In the genomic region with DNA sequence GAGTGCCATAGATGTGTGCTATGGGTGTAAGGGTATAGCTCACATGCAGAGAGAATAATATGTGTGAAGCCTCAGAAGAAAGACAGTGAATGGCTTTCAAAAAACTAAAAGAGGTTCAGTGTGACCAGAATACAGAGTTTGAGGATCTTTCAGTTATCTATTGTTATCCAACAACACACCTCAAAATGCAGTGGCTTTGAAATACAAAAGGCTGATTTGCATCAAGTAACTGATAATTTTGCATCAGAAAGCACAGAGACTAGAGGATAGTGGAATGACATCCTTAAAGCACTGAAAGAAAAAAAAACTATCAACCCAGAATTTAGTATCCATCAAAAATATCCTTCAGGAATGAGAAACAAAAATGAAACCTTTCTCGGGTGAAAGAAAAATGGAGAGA, we compare ENCODE assay signal across 19 cellular contexts.
DNase-seq lines count a peak whose midpoint lies in the region; ATAC-seq, FAIRE-seq and TF ChIP-seq lines count a peak whose summit lies in the region.
"Had no signal": no experiment of that assay in that cellular context is flagged by ENCODE, and none has a peak within 500 bp of the region (broad histone marks: within the 10 kb centered on the region; RNA-seq: fewer than 3 reads in every experiment).

No MANE protein-coding gene starts in this region.

- no peak overlapping the region for H3K18ac ChIP-seq in H1 (ENCODE audit: extremely low read depth, low read length)

- H3K9ac ChIP-seq in ES-I3 (ENCODE audit: low read depth, low read length) (peak overlapping the region; percentile 7; the same call in 1 of the 2 replicates), HUES6 (ENCODE audit: low read length) (no peak overlapping the region), H1 (replicated peaks in 1 of 4; ENCODE audit: extremely low read depth in 1 of 4, low read depth in 3 of 4, low read length in 3 of 4) (no peak overlapping the region; a peak in 1 of 7 replicates), iPS-18a (ENCODE audit: low read length) (no peak overlapping the region)
- H3K9ac ChIP-seq: KMS-11 had no signal

- H3K4ac ChIP-seq in H1 (replicated peaks; ENCODE audit: insufficient read length, low read depth, low read length) = no peak overlapping the region

- H3K23me2 ChIP-seq in H1 (ENCODE audit: low read depth, low read length) = no peaks in the 10 kb centered on the region; the same call in 1 of the 2 replicates

- POLR2A ChIA-PET in H1 (lab: Charles Lee; ENCODE audit: partially characterized antibody) = interaction anchor here (0.7 kb wide), 1 partner anchor 96 kb away, joined by 3 read pairs; no protein-coding TSS in a partner anchor

- H3K14ac ChIP-seq in H1 (ENCODE audit: insufficient read length) = no peak overlapping the region

- H2BK20ac ChIP-seq in H1 (ENCODE audit: low read length) = no peak overlapping the region

- H3K9me3 ChIP-seq in ES-I3 (ENCODE audit: control insufficient read depth, insufficient read depth, low read length) (no peaks in the 10 kb centered on the region), HUES6 (ENCODE audit: control insufficient read depth, insufficient read depth, low read depth, low read length) (peaks cover 6% of the 10 kb centered on the region; the same call in 1 of the 2 replicates), H1 (ENCODE audit: insufficient read depth in 2 of 2, low read depth in 1 of 2, low read length in 1 of 2) (no peaks in the 10 kb centered on the region), iPS-18a (ENCODE audit: control insufficient read depth, low read depth, low read length) (no peaks in the 10 kb centered on the region)
- H3K9me3 ChIP-seq: A549 had no signal

- H2BK15ac ChIP-seq in H1 (ENCODE audit: low read length) = no peak overlapping the region

- H3K56ac ChIP-seq in H1 (replicated peaks; ENCODE audit: insufficient read length, low read depth, low read length) = no peak overlapping the region

- no peak for TF ChIP-seq POLR2A in H1 (IDR thresholded peaks at IDR 0.05; ENCODE audit: control extremely low read depth in 1 of 2, low read depth in 2 of 2, low read length in 2 of 2)

- H4K91ac ChIP-seq in H1 (replicated peaks; ENCODE audit: insufficient read length, low read length) = no peak overlapping the region

- CTCF ChIA-PET in H1 (lab: Charles Lee; ENCODE audit: partially characterized antibody) = interaction anchor here (0.7 to 1.3 kb wide), 2 partner anchors 16 to 723 kb away, joined by 3 read pairs; no protein-coding TSS in a partner anchor

- H3K4me1 ChIP-seq in ES-I3 (ENCODE audit: insufficient read depth, low read length) (peaks cover 14% of the 10 kb centered on the region), HUES6 (ENCODE audit: control insufficient read depth, insufficient read depth, low read length) (peaks cover 16% of the 10 kb centered on the region), H1 (replicated peaks in 1 of 4; ENCODE audit: control insufficient read depth in 3 of 4, insufficient read depth in 4 of 4, low read length in 3 of 4) (peaks cover 0 to 10% (median 7%) of the 10 kb centered on the region in 4 experiments; a peak in 4 of 7 replicates), iPS-18a (ENCODE audit: control insufficient read depth, low read depth, low read length) (peaks cover 19% of the 10 kb centered on the region)
- H3K4me1 ChIP-seq: A549 had no signal

- no peaks in the 10 kb centered on the region for H3K36me3 ChIP-seq in ES-I3 (ENCODE audit: insufficient read depth, low read length)
- H3K36me3 ChIP-seq in HUES6 (ENCODE audit: control insufficient read depth, insufficient read depth, low read length) = no peaks in the 10 kb centered on the region
- no peaks in the 10 kb centered on the region for H3K36me3 ChIP-seq in H1 (ENCODE audit: control insufficient read depth in 2 of 4, insufficient read depth in 4 of 4, low read length in 3 of 4)
- no peaks in the 10 kb centered on the region for H3K36me3 ChIP-seq in iPS-18a (ENCODE audit: control insufficient read depth, low read depth, low read length)

- H2BK5ac ChIP-seq in H1 (ENCODE audit: low read depth, low read length) = peak overlapping the region; percentile 11; the same call in 1 of the 2 replicates

- peak overlapping the region; percentile 70 for H3K27ac ChIP-seq in HUES6 (ENCODE audit: low read depth, low read length)
- no peak overlapping the region for H3K27ac ChIP-seq in H1 (ENCODE audit: low read depth, low read length)
- no peak overlapping the region for H3K27ac ChIP-seq in iPS-18a (ENCODE audit: low read length)
- H3K27ac ChIP-seq: 22Rv1, A549, C4-2B, HL-60, KMS-11 had no signal

- peak overlapping the region; percentile 16 for H3K4me3 ChIP-seq in HUES6 (ENCODE audit: low read depth, low read length)
- H3K4me3 ChIP-seq in H1 (ENCODE audit: extremely low read depth in 1 of 4, insufficient read depth in 2 of 4, low read depth in 3 of 4, low read length in 4 of 4) = peak overlapping the region in 1 of 4 experiments; percentile 33; a peak in 1 of 8 replicates
- H3K4me3 ChIP-seq in iPS-18a (ENCODE audit: low read length) = peak overlapping the region; percentile 3
- H3K4me3 ChIP-seq: A549 had no signal

- H3K79me1 ChIP-seq in H1 (ENCODE audit: low read depth, low read length) = no peaks in the 10 kb centered on the region

- H3K79me2 ChIP-seq in H1 (ENCODE audit: control insufficient read depth in 1 of 2, insufficient read depth in 2 of 2, low read length in 2 of 2) = no peaks in the 10 kb centered on the region

- H2AK5ac ChIP-seq in H1 (ENCODE audit: low read depth, low read length) = no peak overlapping the region

- FAIRE-seq in H1 (lab: Jason Lieb, UNC) = no peak
- FAIRE-seq: A549 had no signal

- TF ChIP-seq RAD21 in H1 (IDR thresholded peaks at IDR 0.05 in 1 of 2, conservative IDR thresholded peaks at IDR 0.05 in 1 of 2; ENCODE audit: low read depth in 2 of 2, low read length in 2 of 2) = no peak

- H3K27me3 ChIP-seq in HUES6 (ENCODE audit: control insufficient read depth, insufficient read depth, low read length) (no peaks in the 10 kb centered on the region), H1 (replicated peaks in 1 of 4; ENCODE audit: control insufficient read depth in 3 of 4, extremely low read depth in 1 of 4, insufficient read depth in 3 of 4, low read length in 3 of 4) (no peaks in the 10 kb centered on the region), iPS-18a (ENCODE audit: control insufficient read depth, insufficient read depth, low read length) (no peaks in the 10 kb centered on the region)

- no peak overlapping the region for H2AFZ ChIP-seq in H1 (ENCODE audit: low read length)

- no peak for TF ChIP-seq CTCF in H1 (IDR thresholded peaks at IDR 0.05; ENCODE audit: control extremely low read depth in 1 of 3, insufficient read depth in 1 of 3, low read depth in 1 of 3, low read length in 3 of 3)

- no peak overlapping the region for H4K8ac ChIP-seq in H1 (ENCODE audit: extremely low read depth, insufficient read depth, low read length)

- no peak for TF ChIP-seq EP300 in H1 (IDR thresholded peaks at IDR 0.05; ENCODE audit: borderline replicate concordance in 1 of 2, low read depth in 2 of 2, low read length in 2 of 2)

- H3K23ac ChIP-seq in H1 (ENCODE audit: insufficient read length) = no peak overlapping the region

- peak in 1 of 2 experiments; percentile 1 for DNase-seq in H1 (ENCODE audit: low read depth in 1 of 2, low spot score in 2 of 2)
- no peak for DNase-seq in cerebellar nuclear complex (lab: John Stamatoyannopoulos, UW)
- DNase-seq in cerebellar cortex (ENCODE audit: low spot score) = no peak
- DNase-seq: AML-193; CD4-positive, alpha-beta T cell; DMS153; DMS79; GF-D8; H7 had no signal

- peak overlapping the region; percentile 62 to 71 for H3K4me2 ChIP-seq in H1 (ENCODE audit: insufficient read depth in 1 of 2, low read depth in 2 of 2, low read length in 2 of 2)
- H3K4me2 ChIP-seq: A549, KMS-11 had no signal

- H2BK12ac ChIP-seq in H1 (ENCODE audit: low read depth, low read length) = no peak overlapping the region

- no peak overlapping the region for H4K5ac ChIP-seq in H1 (ENCODE audit: insufficient read length, low read depth, low read length)

- peak overlapping the region; percentile 76 for H2BK120ac ChIP-seq in H1 (replicated peaks; ENCODE audit: low read depth, low read length)

- no peaks in the 10 kb centered on the region for H4K20me1 ChIP-seq in H1 (replicated peaks in 1 of 2; ENCODE audit: control insufficient read depth in 1 of 2, insufficient read depth in 2 of 2, low read length in 2 of 2)

- ATAC-seq in GM18907 (IDR thresholded peaks at IDR 0.05; ENCODE audit: unreplicated experiment) = no peak
- no peak for ATAC-seq in HG02973 (IDR thresholded peaks at IDR 0.05; ENCODE audit: unreplicated experiment)
- ATAC-seq: A549 had no signal

- 15% methylated on average over 1 of the region's 1 CpG; no CpG with 5 or more reads in 1 of the 2 experiments for WGBS in H1 (ENCODE audit: extremely low coverage in 1 of 2, insufficient coverage in 1 of 2, insufficient read length in 1 of 2, insufficient replicate concordance in 2 of 2, low coverage in 1 of 2, low lambda C conversion rate in 2 of 2, missing lambda C conversion rate in 1 of 2), 2 experiments

TF ChIP-seq in H1, 55 proteins besides CTCF, POLR2A, EP300 and RAD21 (continues in another document):
- TF ChIP-seq BCL11A (IDR thresholded peaks at IDR 0.05; ENCODE audit: low read depth in 2 of 2, low read length in 2 of 2) = no peak
